21 cellular contexts compared by ENCODE assay signal in genomic region chr13:93338906-93339305, GRCh38.
"Had no signal": no experiment of that assay in that cellular context is flagged by ENCODE, and none has a peak within 500 bp of the region (broad histone marks: within the 10 kb centered on the region; RNA-seq: fewer than 3 reads in every experiment).

No MANE protein-coding gene starts in this region.

- H3K27ac ChIP-seq: brain microvascular endothelial cell, neutrophil, suprapubic skin, tibial artery had no signal

- H3K9me3 ChIP-seq: neutrophil, tibial artery had no signal

- DNase-seq: activated CD4-positive, alpha-beta T cell treated with anti-CD3 and anti-CD28 coated beads, Interleukin-2, amount 50 U/mL, for 1 hour; activated CD4-positive, CD25-positive, alpha-beta regulatory T cell treated with anti-CD3 and anti-CD28 coated beads, Interleukin-2, amount 50 U/mL, for 72 hours; activated CD8-positive, alpha-beta T cell treated with anti-CD3 and anti-CD28 coated beads for 36 hours; activated T-cell treated with anti-CD3 and anti-CD28 coated beads, Interleukin-2, amount 50 U/mL, for 4 hours; aorta; brain microvascular endothelial cell; caudate nucleus; foreskin melanocyte; left ventricle myocardium superior; naive B cell; nephron progenitor cell; stimulated activated CD4-positive, alpha-beta T cell treated with anti-CD3 and anti-CD28 coated beads, Interleukin-15, amount 100 ng/mL, for 24 hours; stimulated activated CD4-positive, alpha-beta T cell treated with anti-CD3 and anti-CD28 coated beads, Interleukin-2, amount 100 ng/mL, for 24 hours; stimulated activated naive B cell treated with anti-CD40 and anti-IgM and Interleukin-4, amounts not matched to agents 10 μg/mL and 1 μg/mL and 100 μg/mL, for 72 hours; SW 1271; T-helper 9 cell; tibial artery had no signal

- H3K4me3 ChIP-seq: suprapubic skin, tibial artery had no signal

- H3K27me3 ChIP-seq: brain microvascular endothelial cell, neutrophil, suprapubic skin, tibial artery had no signal

- ATAC-seq: activated CD8-positive, alpha-beta T cell treated with anti-CD3 and anti-CD28 coated beads for 36 hours; activated naive CD4-positive, alpha-beta T cell treated with anti-CD3 and anti-CD28 coated beads, Interleukin-2, amount 50 U/mL, for 72 hours; activated T-cell treated with anti-CD3 and anti-CD28 coated beads, Interleukin-2, amount 50 U/mL, for 4 hours; esophagus mucosa; left ventricle myocardium superior; stimulated activated naive B cell treated with anti-CD40 and anti-IgM and Interleukin-4, amounts not matched to agents 10 μg/mL and 1 μg/mL and 100 μg/mL, for 72 hours had no signal

- H3K4me1 ChIP-seq: suprapubic skin, tibial artery had no signal

- H3K36me3 ChIP-seq: brain microvascular endothelial cell, neutrophil, suprapubic skin, tibial artery had no signal
